2 cellular contexts compared by ENCODE assay signal in genomic region chr1:109816975-109817535, GRCh38.
TF ChIP-seq lines count a peak whose summit lies in the region.

No MANE protein-coding gene starts in this region.

TF ChIP-seq in GM23338, 12 proteins besides CTCF, POLR2A, EP300 and RAD21 (continued from another document):
- TF ChIP-seq REST (IDR thresholded peaks at IDR 0.05; ENCODE audit: unreplicated experiment) (no peak), EZH2 (IDR thresholded peaks at IDR 0.05; ENCODE audit: low read depth, unreplicated experiment) (no peak), EZH2phosphoT487 (IDR thresholded peaks at IDR 0.05; ENCODE audit: unreplicated experiment) (no peak), JUNB (IDR thresholded peaks at IDR 0.05; ENCODE audit: unreplicated experiment) (no peak), STAT1 (IDR thresholded peaks at IDR 0.05; ENCODE audit: unreplicated experiment) (no peak), NANOG (IDR thresholded peaks at IDR 0.05; ENCODE audit: borderline replicate concordance) (no peak), ETS1 (IDR thresholded peaks at IDR 0.05) (no peak), ZNF462 (CRISPR knock-in tag; IDR thresholded peaks at IDR 0.05) (no peak), ZNF114 (CRISPR knock-in tag; IDR thresholded peaks at IDR 0.05) (no peak), ZNF331 (CRISPR knock-in tag; IDR thresholded peaks at IDR 0.05; ENCODE audit: low read depth) (no peak), POLR2AphosphoS5 (IDR thresholded peaks at IDR 0.05; ENCODE audit: low read depth) (no peak)

TF ChIP-seq in neural cell, 6 proteins besides CTCF, POLR2A, EP300 and RAD21 (continued from another document):
- TF ChIP-seq EZH2 (IDR thresholded peaks at IDR 0.05; ENCODE audit: borderline replicate concordance, insufficient read depth, low read length, poor library complexity, severe bottlenecking) (no peak), MXI1 (conservative IDR thresholded peaks at IDR 0.05; ENCODE audit: poor library complexity, severe bottlenecking) (no peak), POLR2AphosphoS5 (IDR thresholded peaks at IDR 0.05) (no peak), SMC3 (conservative IDR thresholded peaks at IDR 0.05; ENCODE audit: poor library complexity) (no peak)
